Comparison of ENCODE assay signal across 14 cellular contexts in genomic region chr4:27123769-27124124, GRCh38.
"Had no signal": no experiment of that assay in that cellular context is flagged by ENCODE, and none has a peak within 500 bp of the region (broad histone marks: within the 10 kb centered on the region; RNA-seq: fewer than 3 reads in every experiment).

No MANE protein-coding gene starts in this region.

- H3K27me3 ChIP-seq: gastrocnemius medialis, spleen, testis, upper lobe of left lung had no signal

- H3K4me3 ChIP-seq: gastrocnemius medialis, spleen, testis, upper lobe of left lung had no signal

- H3K36me3 Mint-ChIP-seq: activated naive CD4-positive, alpha-beta T cell treated with anti-CD3 and anti-CD28 coated beads, Interleukin-2, amount 50 U/mL, for 24 hours; natural killer cell; stimulated activated memory B cell treated with anti-CD40 and anti-IgM and Interleukin-4, amounts not matched to agents 10 μg/mL and 1 μg/mL and 100 μg/mL, for 72 hours had no signal

- H3K36me3 ChIP-seq: gastrocnemius medialis, spleen, upper lobe of left lung had no signal

- H3K9me3 ChIP-seq: gastrocnemius medialis, spleen, testis, upper lobe of left lung had no signal

- DNase-seq: activated CD4-positive, alpha-beta T cell treated with anti-CD3 and anti-CD28 coated beads for 1 hour; activated gamma-delta T cell; gastrocnemius medialis; natural killer cell; occipital lobe; spleen; stimulated activated CD4-positive, alpha-beta T cell treated with anti-CD3 and anti-CD28 coated beads, Interleukin-4, amount 100 ng/mL, for 4 hours; T-helper 2 cell; testis; upper lobe of left lung had no signal

- H3K9me3 Mint-ChIP-seq: activated naive CD4-positive, alpha-beta T cell treated with anti-CD3 and anti-CD28 coated beads, Interleukin-2, amount 50 U/mL, for 24 hours; stimulated activated memory B cell treated with anti-CD40 and anti-IgM and Interleukin-4, amounts not matched to agents 10 μg/mL and 1 μg/mL and 100 μg/mL, for 72 hours had no signal

- H3K27ac ChIP-seq: gastrocnemius medialis, spleen, testis, upper lobe of left lung, VCaP had no signal

- H3K27ac Mint-ChIP-seq: activated naive CD4-positive, alpha-beta T cell treated with anti-CD3 and anti-CD28 coated beads, Interleukin-2, amount 50 U/mL, for 24 hours; natural killer cell; stimulated activated memory B cell treated with anti-CD40 and anti-IgM and Interleukin-4, amounts not matched to agents 10 μg/mL and 1 μg/mL and 100 μg/mL, for 72 hours had no signal

- H3K4me3 Mint-ChIP-seq: activated naive CD4-positive, alpha-beta T cell treated with anti-CD3 and anti-CD28 coated beads, Interleukin-2, amount 50 U/mL, for 24 hours; natural killer cell; stimulated activated memory B cell treated with anti-CD40 and anti-IgM and Interleukin-4, amounts not matched to agents 10 μg/mL and 1 μg/mL and 100 μg/mL, for 72 hours had no signal

- H3K4me1 ChIP-seq: gastrocnemius medialis, spleen, testis, upper lobe of left lung had no signal

- H3K4me1 Mint-ChIP-seq: activated naive CD4-positive, alpha-beta T cell treated with anti-CD3 and anti-CD28 coated beads, Interleukin-2, amount 50 U/mL, for 24 hours; natural killer cell; stimulated activated memory B cell treated with anti-CD40 and anti-IgM and Interleukin-4, amounts not matched to agents 10 μg/mL and 1 μg/mL and 100 μg/mL, for 72 hours had no signal

- ATAC-seq: esophagus mucosa; gastrocnemius medialis; stimulated activated memory B cell treated with anti-CD40 and anti-IgM and Interleukin-4, amounts not matched to agents 10 μg/mL and 1 μg/mL and 100 μg/mL, for 72 hours had no signal
